ENCODE assay signal across 1 cellular context in genomic region chr18:31204169-31204568, GRCh38.
TF ChIP-seq lines count a peak whose summit lies in the region.

No MANE protein-coding gene starts in this region.

TF ChIP-seq in HepG2, 621 proteins besides CTCF, POLR2A, EP300 and RAD21 (continued from another document):
- TF ChIP-seq ZNF597 (CRISPR knock-in tag; IDR thresholded peaks at IDR 0.05): no peak
- no peak for TF ChIP-seq LBX2 (CRISPR knock-in tag; IDR thresholded peaks at IDR 0.05; ENCODE audit: borderline replicate concordance)
- no peak for TF ChIP-seq ZNF572 (CRISPR knock-in tag; IDR thresholded peaks at IDR 0.05)
- no peak for TF ChIP-seq HDAC1 (CRISPR knock-in tag; IDR thresholded peaks at IDR 0.05)
- no peak for TF ChIP-seq NKX3-1 (CRISPR knock-in tag; IDR thresholded peaks at IDR 0.05)
- TF ChIP-seq FOSL2 (CRISPR knock-in tag; IDR thresholded peaks at IDR 0.05): no peak
- TF ChIP-seq PTBP1 (IDR thresholded peaks at IDR 0.05; ENCODE audit: low read depth, low read length, poor library complexity, severe bottlenecking): no peak
- no peak for TF ChIP-seq KDM2A (CRISPR knock-in tag; IDR thresholded peaks at IDR 0.05; ENCODE audit: borderline replicate concordance, low read depth)
- no peak for TF ChIP-seq SKI (IDR thresholded peaks at IDR 0.05; ENCODE audit: partially characterized antibody)
- TF ChIP-seq ZNF781 (CRISPR knock-in tag; IDR thresholded peaks at IDR 0.05; ENCODE audit: borderline replicate concordance, not compliant biosample characterization): no peak
